24 cellular contexts compared by ENCODE assay signal in the genomic region with DNA sequence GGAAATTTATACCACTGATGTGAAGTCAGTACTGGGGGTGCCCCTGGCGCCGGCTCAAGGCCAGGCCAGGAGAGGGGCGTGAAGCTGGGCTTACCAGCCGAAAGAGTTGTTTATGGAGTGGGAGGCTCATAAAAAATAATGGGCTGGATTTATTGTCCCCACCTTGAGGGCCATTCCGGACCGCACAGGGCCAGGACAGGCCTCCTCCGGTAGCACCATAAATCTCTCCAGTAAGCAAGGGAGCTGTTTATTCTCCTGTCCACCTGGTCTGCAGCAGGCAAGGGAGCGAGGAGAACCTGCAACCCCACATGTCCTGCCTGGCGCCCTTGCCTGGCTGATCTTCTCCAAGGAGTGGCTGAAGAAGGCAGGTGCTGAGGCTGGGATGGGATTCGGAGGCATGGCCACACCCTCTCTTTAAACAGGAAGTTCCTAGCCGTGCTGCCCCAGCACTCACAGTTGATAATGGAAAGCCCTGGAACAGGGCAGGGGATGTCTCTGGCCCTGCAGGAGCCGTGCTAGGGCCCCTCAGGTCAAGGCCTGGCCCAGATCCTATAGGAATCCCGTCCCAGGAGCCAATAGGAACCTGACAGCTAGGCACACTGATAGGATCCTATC.
A peak's percentile ranks its signal among the peaks of the same experiment; 100 is the strongest.
DNase-seq lines count a peak whose midpoint lies in the region; TF ChIP-seq lines count a peak whose summit lies in the region.
"Had no signal": no experiment of that assay in that cellular context is flagged by ENCODE, and none has a peak within 500 bp of the region (broad histone marks: within the 10 kb centered on the region; RNA-seq: fewer than 3 reads in every experiment).

No MANE protein-coding gene starts in this region.

- H3K36me3 Mint-ChIP-seq in neural crest cell (ENCODE audit: low read depth): no peaks in the 10 kb centered on the region
- H3K36me3 Mint-ChIP-seq: activated CD4-positive, alpha-beta memory T cell treated with anti-CD3 and anti-CD28 coated beads for 36 hours; activated naive CD4-positive, alpha-beta T cell treated with anti-CD3 and anti-CD28 coated beads, Interleukin-2, amount 10 ng/mL, durations not matched to agents 7 days and 5 days; CD14-positive monocyte had no signal

- WGBS in ovary, 3 donors: 57 to 75% (median 63%) methylated on average over 13 of the region's 13 CpGs
- WGBS in spleen, 5 donors: 64 to 82% (median 68%) methylated on average over 9 to 13 of the region's 13 CpGs

- no peak for TF ChIP-seq EP300 in ovary (IDR thresholded peaks at IDR 0.05)

- intact Hi-C loops in ovary (cut with DNase I): loop anchor here in 2 of 4 donors (5.0 to 10.0 kb wide), 2 partner anchors 107 to 109 kb away; no protein-coding TSS in a partner anchor
- intact Hi-C loops in spleen (cut with DNase I; ENCODE audit: low total_unique reads): no loop called here

- peaks cover 14% of the 10 kb centered on the region for H3K4me1 Mint-ChIP-seq in neural crest cell

- no peak overlapping the region for H3K4me3 Mint-ChIP-seq in neural crest cell
- H3K4me3 Mint-ChIP-seq: activated CD4-positive, alpha-beta memory T cell treated with anti-CD3 and anti-CD28 coated beads for 36 hours; activated naive CD4-positive, alpha-beta T cell treated with anti-CD3 and anti-CD28 coated beads, Interleukin-2, amount 10 ng/mL, durations not matched to agents 7 days and 5 days; activated T-cell treated with anti-CD3 and anti-CD28 coated beads, Interleukin-2, amount 50 U/mL, for 24 hours; CD14-positive monocyte; T-helper 1 cell treated with Interleukin-12 subunit alpha and Interleukin-12 subunit beta and Interleukin-4 antibody, amounts not matched to agents 30 μg/mL and 1 μg/mL, for 36 hours had no signal

- peak; percentile 32 to 46 for DNase-seq in NCI-H526 (lab: John Stamatoyannopoulos, UW)
- no peak for DNase-seq in NCI-H526 treated with DMSO at 0.1 percent for 48 hours (lab: John Stamatoyannopoulos, UW)
- DNase-seq in MV-4-11 (lab: John Stamatoyannopoulos, UW): peak; percentile 8
- DNase-seq in SW480 (ENCODE audit: low spot score): peak; percentile 29
- DNase-seq in neural crest cell (ENCODE audit: low read depth, low spot score): no peak
- DNase-seq in ovary: no peak
- DNase-seq in EL: no peak
- DNase-seq in spleen: no peak
- DNase-seq: ACHN; activated CD4-positive, alpha-beta memory T cell treated with anti-CD3 and anti-CD28 coated beads for 36 hours; activated naive CD4-positive, alpha-beta T cell treated with anti-CD3 and anti-CD28 coated beads, Interleukin-2, amount 10 ng/mL, durations not matched to agents 7 days and 5 days; activated T-cell treated with anti-CD3 and anti-CD28 coated beads, Interleukin-2, amount 50 U/mL, for 24 hours; aorta; effector CD8-positive, alpha-beta T cell; KG1; left lung; midbrain; NCI-H1105; retina; stimulated activated CD4-positive, alpha-beta T cell treated with anti-CD3 and anti-CD28 coated beads, Interleukin-12 subunit alpha, Interleukin-12 subunit beta, amount 100 ng/mL, for 4 hours had no signal

- peaks cover 6% of the 10 kb centered on the region for H3K4me1 ChIP-seq in ovary (ENCODE audit: insufficient read depth)
- H3K4me1 ChIP-seq in spleen: peaks cover 3 to 45% (median 15%) of the 10 kb centered on the region in 6 donors
- H3K4me1 ChIP-seq: left lung, suprapubic skin had no signal

- H3K9me3 Mint-ChIP-seq in neural crest cell: no peaks in the 10 kb centered on the region
- H3K9me3 Mint-ChIP-seq: activated CD4-positive, alpha-beta memory T cell treated with anti-CD3 and anti-CD28 coated beads for 36 hours; activated naive CD4-positive, alpha-beta T cell treated with anti-CD3 and anti-CD28 coated beads, Interleukin-2, amount 10 ng/mL, durations not matched to agents 7 days and 5 days; activated T-cell treated with anti-CD3 and anti-CD28 coated beads, Interleukin-2, amount 50 U/mL, for 24 hours; T-helper 1 cell treated with Interleukin-12 subunit alpha and Interleukin-12 subunit beta and Interleukin-4 antibody, amounts not matched to agents 30 μg/mL and 1 μg/mL, for 36 hours had no signal

- H3K4me3 ChIP-seq in ovary (no peak overlapping the region), spleen (no peak overlapping the region)
- H3K4me3 ChIP-seq: esophagus muscularis mucosa, left lung, suprapubic skin had no signal

- peak overlapping the region; percentile 81 for H3K27ac Mint-ChIP-seq in neural crest cell (ENCODE audit: unreplicated experiment)
- H3K27ac Mint-ChIP-seq: activated CD4-positive, alpha-beta memory T cell treated with anti-CD3 and anti-CD28 coated beads for 36 hours; activated naive CD4-positive, alpha-beta T cell treated with anti-CD3 and anti-CD28 coated beads, Interleukin-2, amount 10 ng/mL, durations not matched to agents 7 days and 5 days; activated T-cell treated with anti-CD3 and anti-CD28 coated beads, Interleukin-2, amount 50 U/mL, for 24 hours; CD14-positive monocyte; T-helper 1 cell treated with Interleukin-12 subunit alpha and Interleukin-12 subunit beta and Interleukin-4 antibody, amounts not matched to agents 30 μg/mL and 1 μg/mL, for 36 hours had no signal

- TF ChIP-seq CTCF in neural crest cell (conservative IDR thresholded peaks at IDR 0.05) (no peak), ovary (IDR thresholded peaks at IDR 0.05) (no peak), spleen (IDR thresholded peaks at IDR 0.05 in 8 of 11, conservative IDR thresholded peaks at IDR 0.05 in 3 of 11) (no peak)

- H3K27me3 ChIP-seq in ovary (no peaks in the 10 kb centered on the region), spleen (replicated peaks in 1 of 7) (peaks cover 0 to 15% (median 0%) of the 10 kb centered on the region in 7 donors)
- H3K27me3 ChIP-seq: left lung had no signal

- TF ChIP-seq POLR2A in ovary (IDR thresholded peaks at IDR 0.05) (no peak), spleen (IDR thresholded peaks at IDR 0.05) (no peak)

- peaks cover 5% of the 10 kb centered on the region for H3K27me3 Mint-ChIP-seq in neural crest cell (ENCODE audit: low read depth)
- H3K27me3 Mint-ChIP-seq: activated T-cell treated with anti-CD3 and anti-CD28 coated beads, Interleukin-2, amount 50 U/mL, for 24 hours had no signal

- no peaks in the 10 kb centered on the region for H3K9me3 ChIP-seq in ovary
- H3K9me3 ChIP-seq in spleen: no peaks in the 10 kb centered on the region
- H3K9me3 ChIP-seq: esophagus muscularis mucosa, left lung, suprapubic skin had no signal

- H3K36me3 ChIP-seq in ovary: no peaks in the 10 kb centered on the region
- no peaks in the 10 kb centered on the region for H3K36me3 ChIP-seq in spleen
- H3K36me3 ChIP-seq: esophagus muscularis mucosa, left lung, suprapubic skin had no signal

- H3K27ac ChIP-seq in ovary (no peak overlapping the region), spleen (peak overlapping the region in 2 of 8 donors; percentile 11 to 33)
- H3K27ac ChIP-seq: esophagus muscularis mucosa, left lung, suprapubic skin had no signal

Comparison
In these comparisons a context has a peak if more than half of its experiments do, and no peak if none do; other contexts are left out.
1. DNase-seq: peak in NCI-H526 (2 of 2), MV-4-11 (single experiment) and SW480 (single experiment); none in NCI-H526 treated with DMSO at 0.1 percent for 48 hours (single experiment), neural crest cell (single experiment), ovary (0 of 5), EL (single experiment) and spleen (single experiment).